Comparison of ENCODE assay signal across 1 cellular context in the genomic region with DNA sequence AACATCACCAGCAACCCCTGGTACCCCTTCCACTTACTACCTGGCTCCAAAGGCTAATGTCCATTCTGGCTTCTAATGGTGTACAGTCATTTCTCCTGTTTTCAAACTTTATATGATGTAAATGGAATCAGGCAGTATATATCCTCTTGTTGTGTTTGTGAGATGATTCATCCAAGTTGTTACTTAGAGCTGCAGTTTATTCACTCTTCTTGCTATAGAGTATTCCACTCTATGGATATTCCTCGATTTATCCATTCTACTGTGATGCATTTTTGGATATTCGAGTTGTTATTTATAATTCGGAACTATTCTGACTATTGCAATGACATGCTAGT.
TF ChIP-seq lines count a peak whose summit lies in the region.

No MANE protein-coding gene starts in this region.

TF ChIP-seq in GM23338, 12 proteins besides CTCF, POLR2A, EP300 and RAD21 (continued from another document):
- TF ChIP-seq, protein P1, sequence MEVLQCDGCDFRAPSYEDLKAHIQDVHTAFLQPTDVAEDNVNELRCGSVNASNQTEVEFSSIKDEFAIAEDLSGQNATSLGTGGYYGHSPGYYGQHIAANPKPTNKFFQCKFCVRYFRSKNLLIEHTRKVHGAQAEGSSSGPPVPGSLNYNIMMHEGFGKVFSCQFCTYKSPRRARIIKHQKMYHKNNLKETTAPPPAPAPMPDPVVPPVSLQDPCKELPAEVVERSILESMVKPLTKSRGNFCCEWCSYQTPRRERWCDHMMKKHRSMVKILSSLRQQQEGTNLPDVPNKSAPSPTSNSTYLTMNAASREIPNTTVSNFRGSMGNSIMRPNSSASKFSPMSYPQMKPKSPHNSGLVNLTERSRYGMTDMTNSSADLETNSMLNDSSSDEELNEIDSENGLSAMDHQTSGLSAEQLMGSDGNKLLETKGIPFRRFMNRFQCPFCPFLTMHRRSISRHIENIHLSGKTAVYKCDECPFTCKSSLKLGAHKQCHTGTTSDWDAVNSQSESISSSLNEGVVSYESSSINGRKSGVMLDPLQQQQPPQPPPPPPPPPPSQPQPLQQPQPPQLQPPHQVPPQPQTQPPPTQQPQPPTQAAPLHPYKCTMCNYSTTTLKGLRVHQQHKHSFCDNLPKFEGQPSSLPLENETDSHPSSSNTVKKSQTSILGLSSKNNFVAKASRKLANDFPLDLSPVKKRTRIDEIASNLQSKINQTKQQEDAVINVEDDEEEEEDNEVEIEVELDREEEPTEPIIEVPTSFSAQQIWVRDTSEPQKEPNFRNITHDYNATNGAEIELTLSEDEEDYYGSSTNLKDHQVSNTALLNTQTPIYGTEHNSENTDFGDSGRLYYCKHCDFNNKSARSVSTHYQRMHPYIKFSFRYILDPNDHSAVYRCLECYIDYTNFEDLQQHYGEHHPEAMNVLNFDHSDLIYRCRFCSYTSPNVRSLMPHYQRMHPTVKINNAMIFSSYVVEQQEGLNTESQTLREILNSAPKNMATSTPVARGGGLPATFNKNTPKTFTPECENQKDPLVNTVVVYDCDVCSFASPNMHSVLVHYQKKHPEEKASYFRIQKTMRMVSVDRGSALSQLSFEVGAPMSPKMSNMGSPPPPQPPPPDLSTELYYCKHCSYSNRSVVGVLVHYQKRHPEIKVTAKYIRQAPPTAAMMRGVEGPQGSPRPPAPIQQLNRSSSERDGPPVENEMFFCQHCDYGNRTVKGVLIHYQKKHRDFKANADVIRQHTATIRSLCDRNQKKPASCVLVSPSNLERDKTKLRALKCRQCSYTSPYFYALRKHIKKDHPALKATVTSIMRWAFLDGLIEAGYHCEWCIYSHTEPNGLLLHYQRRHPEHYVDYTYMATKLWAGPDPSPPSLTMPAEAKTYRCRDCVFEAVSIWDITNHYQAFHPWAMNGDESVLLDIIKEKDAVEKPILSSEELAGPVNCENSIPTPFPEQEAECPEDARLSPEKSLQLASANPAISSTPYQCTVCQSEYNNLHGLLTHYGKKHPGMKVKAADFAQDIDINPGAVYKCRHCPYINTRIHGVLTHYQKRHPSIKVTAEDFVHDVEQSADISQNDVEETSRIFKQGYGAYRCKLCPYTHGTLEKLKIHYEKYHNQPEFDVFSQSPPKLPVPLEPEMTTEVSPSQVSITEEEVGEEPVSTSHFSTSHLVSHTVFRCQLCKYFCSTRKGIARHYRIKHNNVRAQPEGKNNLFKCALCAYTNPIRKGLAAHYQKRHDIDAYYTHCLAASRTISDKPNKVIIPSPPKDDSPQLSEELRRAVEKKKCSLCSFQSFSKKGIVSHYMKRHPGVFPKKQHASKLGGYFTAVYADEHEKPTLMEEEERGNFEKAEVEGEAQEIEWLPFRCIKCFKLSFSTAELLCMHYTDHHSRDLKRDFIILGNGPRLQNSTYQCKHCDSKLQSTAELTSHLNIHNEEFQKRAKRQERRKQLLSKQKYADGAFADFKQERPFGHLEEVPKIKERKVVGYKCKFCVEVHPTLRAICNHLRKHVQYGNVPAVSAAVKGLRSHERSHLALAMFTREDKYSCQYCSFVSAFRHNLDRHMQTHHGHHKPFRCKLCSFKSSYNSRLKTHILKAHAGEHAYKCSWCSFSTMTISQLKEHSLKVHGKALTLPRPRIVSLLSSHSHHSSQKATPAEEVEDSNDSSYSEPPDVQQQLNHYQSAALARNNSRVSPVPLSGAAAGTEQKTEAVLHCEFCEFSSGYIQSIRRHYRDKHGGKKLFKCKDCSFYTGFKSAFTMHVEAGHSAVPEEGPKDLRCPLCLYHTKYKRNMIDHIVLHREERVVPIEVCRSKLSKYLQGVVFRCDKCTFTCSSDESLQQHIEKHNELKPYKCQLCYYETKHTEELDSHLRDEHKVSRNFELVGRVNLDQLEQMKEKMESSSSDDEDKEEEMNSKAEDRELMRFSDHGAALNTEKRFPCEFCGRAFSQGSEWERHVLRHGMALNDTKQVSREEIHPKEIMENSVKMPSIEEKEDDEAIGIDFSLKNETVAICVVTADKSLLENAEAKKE (CRISPR knock-in tag; IDR thresholded peaks at IDR 0.05) = no peak
- TF ChIP-seq JUNB (IDR thresholded peaks at IDR 0.05; ENCODE audit: unreplicated experiment) (no peak), NANOG (IDR thresholded peaks at IDR 0.05; ENCODE audit: borderline replicate concordance) (no peak), EZH2 (IDR thresholded peaks at IDR 0.05; ENCODE audit: low read depth, unreplicated experiment) (no peak), STAT1 (IDR thresholded peaks at IDR 0.05; ENCODE audit: unreplicated experiment) (no peak)
- TF ChIP-seq, protein P2, sequence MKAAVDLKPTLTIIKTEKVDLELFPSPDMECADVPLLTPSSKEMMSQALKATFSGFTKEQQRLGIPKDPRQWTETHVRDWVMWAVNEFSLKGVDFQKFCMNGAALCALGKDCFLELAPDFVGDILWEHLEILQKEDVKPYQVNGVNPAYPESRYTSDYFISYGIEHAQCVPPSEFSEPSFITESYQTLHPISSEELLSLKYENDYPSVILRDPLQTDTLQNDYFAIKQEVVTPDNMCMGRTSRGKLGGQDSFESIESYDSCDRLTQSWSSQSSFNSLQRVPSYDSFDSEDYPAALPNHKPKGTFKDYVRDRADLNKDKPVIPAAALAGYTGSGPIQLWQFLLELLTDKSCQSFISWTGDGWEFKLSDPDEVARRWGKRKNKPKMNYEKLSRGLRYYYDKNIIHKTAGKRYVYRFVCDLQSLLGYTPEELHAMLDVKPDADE (IDR thresholded peaks at IDR 0.05) = no peak
